ENCODE assay signal across 24 cellular contexts in the genomic region with DNA sequence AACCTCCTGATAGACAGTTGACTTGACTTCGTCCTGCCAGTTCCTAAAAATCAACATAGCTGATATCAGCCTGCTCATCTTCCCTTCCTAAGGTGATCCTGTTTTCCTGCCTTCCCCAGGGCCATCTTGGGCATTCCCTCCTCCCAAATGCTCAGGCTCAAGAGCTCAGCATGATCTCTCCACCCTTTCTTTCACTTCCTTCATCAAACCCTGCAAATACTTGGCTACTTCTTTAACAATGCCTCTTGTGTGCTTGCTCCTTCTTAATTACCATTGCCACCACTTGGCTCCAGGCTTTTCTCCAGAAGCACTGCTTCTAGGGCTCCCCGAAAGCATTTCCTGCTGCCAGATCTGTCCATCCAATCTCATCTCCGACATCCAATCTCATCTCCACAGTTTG. TPM values are rescaled to one million over a fixed set of nuclear protein-coding genes. Genes with fewer than 3 reads are reported as not detected.
DNase-seq lines count a peak whose midpoint lies in the region; ATAC-seq, FAIRE-seq and TF ChIP-seq lines count a peak whose summit lies in the region.
"Had no signal": no experiment of that assay in that cellular context is flagged by ENCODE, and none has a peak within 500 bp of the region (broad histone marks: within the 10 kb centered on the region; RNA-seq: fewer than 3 reads in every experiment).

No MANE protein-coding gene starts in this region.

- H2BK5ac ChIP-seq in H1 (ENCODE audit: low read depth, low read length) = no peak overlapping the region
- no peak overlapping the region for H2BK5ac ChIP-seq in trophoblast cell (ENCODE audit: low read depth, low read length, poor library complexity)

- CTCF ChIA-PET in H1 (lab: Charles Lee; ENCODE audit: partially characterized antibody) = interaction anchor here (0.6 to 4.7 kb wide), 8 partner anchors 9 to 207 kb away, joined by 3 to 33 read pairs (median 4); a partner anchor contains a TSS

- H3K79me2 ChIP-seq in H1 (ENCODE audit: control insufficient read depth in 1 of 2, insufficient read depth in 2 of 2, low read length in 2 of 2) (no peaks in the 10 kb centered on the region), trophoblast cell (ENCODE audit: control insufficient read depth, insufficient read depth, low read length, poor library complexity) (no peaks in the 10 kb centered on the region)

- H3K4ac ChIP-seq in H1 (replicated peaks; ENCODE audit: insufficient read length, low read depth, low read length) (no peak overlapping the region), trophoblast cell (ENCODE audit: low read depth, low read length) (no peak overlapping the region)

- DNase-seq in ELF-1 (ENCODE audit: low read depth, low spot score) (peak; percentile 46), H7 (peak; percentile 36), H1 (ENCODE audit: low read depth in 1 of 2, low spot score in 2 of 2) (no peak), trophoblast cell (no peak), NCI-H69 (lab: John Stamatoyannopoulos, UW) (no peak)
- DNase-seq: ACHN; BE2C; C1 segment of cervical spinal cord; Caco-2; CD4-positive, CD25-positive, alpha-beta regulatory T cell; CD8-positive, alpha-beta memory T cell; DMS153; DMS79; GF-D8; GM23248; H9 had no signal

- no peak overlapping the region for H4K5ac ChIP-seq in H1 (ENCODE audit: insufficient read length, low read depth, low read length)

- H3K79me1 ChIP-seq in H1 (ENCODE audit: low read depth, low read length) (no peaks in the 10 kb centered on the region), trophoblast cell (ENCODE audit: low read length) (no peaks in the 10 kb centered on the region)

- no peak overlapping the region for H3K4me3 ChIP-seq in H7 (ENCODE audit: insufficient read depth, low read depth, low read length)
- H3K4me3 ChIP-seq in H1 (ENCODE audit: extremely low read depth in 1 of 4, insufficient read depth in 2 of 4, low read depth in 3 of 4, low read length in 4 of 4) = no peak overlapping the region
- no peak overlapping the region for H3K4me3 ChIP-seq in trophoblast cell (ENCODE audit: low read depth, low read length)
- H3K4me3 ChIP-seq: GM23248 had no signal

- H3K18ac ChIP-seq in H1 (ENCODE audit: extremely low read depth, low read length) = peak overlapping the region; percentile 51; the same call in 1 of the 2 replicates
- H3K18ac ChIP-seq in trophoblast cell (ENCODE audit: low read length) = no peak overlapping the region

- H2AFZ ChIP-seq in H1 (ENCODE audit: low read length) (peak overlapping the region; percentile 87; the same call in 1 of the 2 replicates), trophoblast cell (ENCODE audit: insufficient read depth, low read length, poor library complexity) (no peak overlapping the region)
- H2AFZ ChIP-seq: GM23248 had no signal

- H3K9me3 ChIP-seq in H1 (ENCODE audit: insufficient read depth in 2 of 2, low read depth in 1 of 2, low read length in 1 of 2) (no peaks in the 10 kb centered on the region), trophoblast cell (ENCODE audit: insufficient read depth, low read depth, low read length) (no peaks in the 10 kb centered on the region)
- H3K9me3 ChIP-seq: BE2C, Caco-2 had no signal

- no peaks in the 10 kb centered on the region for H3K36me3 ChIP-seq in H7 (replicated peaks; ENCODE audit: control insufficient read depth, insufficient read depth, low read length)
- H3K36me3 ChIP-seq in H1 (ENCODE audit: control insufficient read depth in 2 of 4, insufficient read depth in 4 of 4, low read length in 3 of 4) = no peaks in the 10 kb centered on the region
- H3K36me3 ChIP-seq in trophoblast cell (ENCODE audit: control insufficient read depth in 1 of 2, insufficient read depth in 2 of 2, low read length in 2 of 2) = no peaks in the 10 kb centered on the region
- H3K36me3 ChIP-seq: BE2C had no signal

- H4K12ac ChIP-seq in trophoblast cell (ENCODE audit: low read depth, low read length) = no peak overlapping the region

- no peak for TF ChIP-seq EP300 in H1 (IDR thresholded peaks at IDR 0.05; ENCODE audit: borderline replicate concordance in 1 of 2, low read depth in 2 of 2, low read length in 2 of 2)

- POLR2A ChIA-PET in H1 (lab: Charles Lee; ENCODE audit: partially characterized antibody) = interaction anchor here (2.2 kb wide), 1 partner anchor 19 kb away, joined by 5 read pairs; no protein-coding TSS in a partner anchor

- H3K23ac ChIP-seq in H1 (ENCODE audit: insufficient read length) (no peak overlapping the region), trophoblast cell (ENCODE audit: low read length) (peak overlapping the region; percentile 82)

- H2AK5ac ChIP-seq in H1 (ENCODE audit: low read depth, low read length) = no peak overlapping the region
- H2AK5ac ChIP-seq in trophoblast cell (ENCODE audit: low read length) = no peak overlapping the region

- H3K9ac ChIP-seq in H1 (replicated peaks in 1 of 4; ENCODE audit: extremely low read depth in 1 of 4, low read depth in 3 of 4, low read length in 3 of 4) = no peak overlapping the region
- no peak overlapping the region for H3K9ac ChIP-seq in trophoblast cell (ENCODE audit: low read length)
- H3K9ac ChIP-seq: GM23248, KMS-11 had no signal

- TF ChIP-seq CTCF in H1 (IDR thresholded peaks at IDR 0.05; ENCODE audit: control extremely low read depth in 1 of 3, insufficient read depth in 1 of 3, low read depth in 1 of 3, low read length in 3 of 3) = no peak

- no peak for ATAC-seq in GM18520 (IDR thresholded peaks at IDR 0.05; ENCODE audit: unreplicated experiment)
- ATAC-seq in HG03442 (IDR thresholded peaks at IDR 0.05; ENCODE audit: unreplicated experiment) = no peak

- H3K27me3 ChIP-seq in H7 (ENCODE audit: control insufficient read depth, insufficient read depth, low read length) (no peaks in the 10 kb centered on the region), H1 (replicated peaks in 1 of 4; ENCODE audit: control insufficient read depth in 3 of 4, extremely low read depth in 1 of 4, insufficient read depth in 3 of 4, low read length in 3 of 4) (no peaks in the 10 kb centered on the region; a peak in 1 of 7 replicates), trophoblast cell (ENCODE audit: insufficient read depth, low read length) (no peaks in the 10 kb centered on the region)

- H3K27ac ChIP-seq in H1 (ENCODE audit: low read depth, low read length) (no peak overlapping the region), trophoblast cell (ENCODE audit: low read depth, low read length) (no peak overlapping the region)
- H3K27ac ChIP-seq: GM23248, HL-60, KMS-11 had no signal

- 87% methylated on average over 3 of the region's 3 CpGs; no CpG with 5 or more reads in 1 of the 2 experiments for WGBS in H1 (ENCODE audit: extremely low coverage in 1 of 2, insufficient coverage in 1 of 2, insufficient read length in 1 of 2, insufficient replicate concordance in 2 of 2, low coverage in 1 of 2, low lambda C conversion rate in 2 of 2, missing lambda C conversion rate in 1 of 2), 2 experiments
- no CpG with 5 or more reads among the region's 3 CpGs for whole genome bisulfite sequencing in trophoblast cell (ENCODE audit: extremely low coverage, insufficient coverage, insufficient read length)

- H3K4me1 ChIP-seq in H1 (replicated peaks in 1 of 4; ENCODE audit: control insufficient read depth in 3 of 4, insufficient read depth in 4 of 4, low read length in 3 of 4) (peaks cover 0 to 3% (median 1%) of the 10 kb centered on the region in 4 experiments; a peak in 2 of 7 replicates), trophoblast cell (ENCODE audit: control insufficient read depth in 1 of 2, insufficient read depth in 2 of 2, low read length in 2 of 2) (no peaks in the 10 kb centered on the region)
- H3K4me1 ChIP-seq: BE2C, Caco-2 had no signal

- H2BK120ac ChIP-seq in H1 (replicated peaks; ENCODE audit: low read depth, low read length) (no peak overlapping the region), trophoblast cell (ENCODE audit: insufficient read depth, low read length, poor library complexity) (no peak overlapping the region)

- H4K8ac ChIP-seq in H1 (ENCODE audit: extremely low read depth, insufficient read depth, low read length) = no peak overlapping the region
- no peak overlapping the region for H4K8ac ChIP-seq in trophoblast cell (ENCODE audit: low read depth, low read length)

- no peaks in the 10 kb centered on the region for H3K23me2 ChIP-seq in H1 (ENCODE audit: low read depth, low read length)

- H2BK12ac ChIP-seq in H1 (ENCODE audit: low read depth, low read length) (no peak overlapping the region), trophoblast cell (ENCODE audit: low read length) (no peak overlapping the region)

- no peak overlapping the region for H2BK15ac ChIP-seq in H1 (ENCODE audit: low read length)

- H3K4me2 ChIP-seq in H1 (ENCODE audit: insufficient read depth in 1 of 2, low read depth in 2 of 2, low read length in 2 of 2) (peak overlapping the region in 1 of 2 experiments; percentile 44; a peak in 2 of 4 replicates), trophoblast cell (ENCODE audit: low read length) (no peak overlapping the region)
- H3K4me2 ChIP-seq: KMS-11 had no signal

- H2BK20ac ChIP-seq in H1 (ENCODE audit: low read length) = no peak overlapping the region

- H4K20me1 ChIP-seq in H1 (replicated peaks in 1 of 2; ENCODE audit: control insufficient read depth in 1 of 2, insufficient read depth in 2 of 2, low read length in 2 of 2) = no peaks in the 10 kb centered on the region

- no peak overlapping the region for H3K56ac ChIP-seq in H1 (replicated peaks; ENCODE audit: insufficient read length, low read depth, low read length)

- no peak for TF ChIP-seq POLR2A in H1 (IDR thresholded peaks at IDR 0.05; ENCODE audit: control extremely low read depth in 1 of 2, low read depth in 2 of 2, low read length in 2 of 2)

- H3K14ac ChIP-seq in H1 (ENCODE audit: insufficient read length) (no peak overlapping the region), trophoblast cell (ENCODE audit: low read length) (no peak overlapping the region)

- FAIRE-seq in H1 (lab: Jason Lieb, UNC) = no peak
- FAIRE-seq: A204.1, GM19239 had no signal

- TF ChIP-seq RAD21 in H1 (IDR thresholded peaks at IDR 0.05 in 1 of 2, conservative IDR thresholded peaks at IDR 0.05 in 1 of 2; ENCODE audit: low read depth in 2 of 2, low read length in 2 of 2) = no peak

- H4K91ac ChIP-seq in H1 (replicated peaks; ENCODE audit: insufficient read length, low read length) (no peak overlapping the region), trophoblast cell (ENCODE audit: low read depth, low read length) (no peak overlapping the region)

RNA-seq across cellular contexts. Expression of a gene that starts 7.3 kb away (rescaled TPM):
- 0.52 and 5.0 TPM in 2 replicates for total RNA-seq in H7 (2014; rRNA removed; shearing (Covaris generic))
- 0.95 and 1.6 TPM in 2 replicates for total RNA-seq in H1 (2021; fragmentation: NEBNext Ultra II Directional; extraction: Animal tissue kit (Norgen Biotek cat#: 25700))
- polyA plus RNA-seq in H1 (2011; rRNA removed) = 0.45 and 0.78 TPM in 2 replicates
- polyA plus RNA-seq in H1 (2011; cell fraction: cytosol; rRNA removed) = 1.2 TPM
- 1.1 TPM for polyA plus RNA-seq in H1 (2011; cell fraction: nucleus; rRNA removed)
- polyA plus RNA-seq in H1 (2012, experiment 1 of 2) = 0.25 to 1.3 TPM (median 0.77 TPM) in 4 replicates
- 0.38 TPM for polyA plus RNA-seq in H1 (2012, experiment 2 of 2)
- polyA plus RNA-seq in H1 (2013, experiment 1 of 2) = 1.2 TPM
- 1.1 TPM for polyA plus RNA-seq in H1 (2013, experiment 2 of 2)
- 0.20 and 1.1 TPM in 2 replicates for polyA minus RNA-seq in H1 (2011; rRNA and poly(A)+ RNA removed)
- not detected for polyA minus RNA-seq in H1 (2011; cell fraction: cytosol; rRNA and poly(A)+ RNA removed)
- polyA minus RNA-seq in H1 (2011; cell fraction: nucleus; rRNA and poly(A)+ RNA removed) = 1.4 TPM
- polyA plus RNA-seq in trophoblast cell (2013) = 1.7 and 1.9 TPM in 2 replicates
- polyA plus RNA-seq: GM23248 had no signal

RNA-seq across cellular contexts. Expression of a gene that starts 12.7 kb away (rescaled TPM):
- total RNA-seq in H7 (2014; rRNA removed; shearing (Covaris generic)) = 180 and 210 TPM in 2 replicates
- 154 and 159 TPM in 2 replicates for total RNA-seq in H1 (2021; fragmentation: NEBNext Ultra II Directional; extraction: Animal tissue kit (Norgen Biotek cat#: 25700))
- polyA plus RNA-seq in H1 (2011; rRNA removed) = 579 and 614 TPM in 2 replicates
- polyA plus RNA-seq in H1 (2011; cell fraction: cytosol; rRNA removed) = 391 TPM
- polyA plus RNA-seq in H1 (2011; cell fraction: nucleus; rRNA removed) = 278 TPM
- 185 to 246 TPM (median 218 TPM) in 4 replicates for polyA plus RNA-seq in H1 (2012, experiment 1 of 2)
- polyA plus RNA-seq in H1 (2012, experiment 2 of 2) = 258 TPM
- 109 TPM for polyA plus RNA-seq in H1 (2013, experiment 1 of 2)
- polyA plus RNA-seq in H1 (2013, experiment 2 of 2) = 113 TPM
- 72.4 and 83.6 TPM in 2 replicates for polyA minus RNA-seq in H1 (2011; rRNA and poly(A)+ RNA removed)
- 73.8 TPM for polyA minus RNA-seq in H1 (2011; cell fraction: cytosol; rRNA and poly(A)+ RNA removed)
- 70.7 TPM for polyA minus RNA-seq in H1 (2011; cell fraction: nucleus; rRNA and poly(A)+ RNA removed)
- 131 and 139 TPM in 2 replicates for polyA plus RNA-seq in trophoblast cell (2013)

RNA-seq across cellular contexts. Expression of a gene that starts 15.5 kb away (rescaled TPM):
- total RNA-seq in H7 (2014; rRNA removed; shearing (Covaris generic)) = 8.9 and 9.6 TPM in 2 replicates
- total RNA-seq in H1 (2021; fragmentation: NEBNext Ultra II Directional; extraction: Animal tissue kit (Norgen Biotek cat#: 25700)) = 14.7 and 15.0 TPM in 2 replicates
- polyA plus RNA-seq in H1 (2011; rRNA removed) = 3.3 and 4.6 TPM in 2 replicates
- polyA plus RNA-seq in H1 (2011; cell fraction: cytosol; rRNA removed) = 6.0 TPM
- 4.3 TPM for polyA plus RNA-seq in H1 (2011; cell fraction: nucleus; rRNA removed)
- 10.9 to 11.3 TPM (median 11.0 TPM) in 4 replicates for polyA plus RNA-seq in H1 (2012, experiment 1 of 2)
- 2.1 TPM for polyA plus RNA-seq in H1 (2012, experiment 2 of 2)
- 5.6 TPM for polyA plus RNA-seq in H1 (2013, experiment 1 of 2)
- polyA plus RNA-seq in H1 (2013, experiment 2 of 2) = 5.4 TPM
- polyA minus RNA-seq in H1 (2011; rRNA and poly(A)+ RNA removed) = 9.9 and 13.4 TPM in 2 replicates
- polyA minus RNA-seq in H1 (2011; cell fraction: cytosol; rRNA and poly(A)+ RNA removed) = 8.1 TPM
- 8.7 TPM for polyA minus RNA-seq in H1 (2011; cell fraction: nucleus; rRNA and poly(A)+ RNA removed)
- polyA plus RNA-seq in trophoblast cell (2013) = 9.0 TPM in 2 replicates

RNA-seq across cellular contexts. Expression of a gene that starts 17.1 kb away (rescaled TPM):
- total RNA-seq in H7 (2014; rRNA removed; shearing (Covaris generic)) = 0.07 TPM in 1 of 2 replicates, not detected in the other
- total RNA-seq in H1 (2021; fragmentation: NEBNext Ultra II Directional; extraction: Animal tissue kit (Norgen Biotek cat#: 25700)) = not detected in 2 replicates
- polyA plus RNA-seq in H1 (2011; rRNA removed) = 0.11 and 0.20 TPM in 2 replicates
- 0.08 TPM for polyA plus RNA-seq in H1 (2011; cell fraction: cytosol; rRNA removed)
- polyA plus RNA-seq in H1 (2011; cell fraction: nucleus; rRNA removed) = 0.43 TPM
- 0.17 TPM in 1 of 4 replicates, not detected in the others for polyA plus RNA-seq in H1 (2012, experiment 1 of 2)
- not detected for polyA plus RNA-seq in H1 (2012, experiment 2 of 2)
- polyA plus RNA-seq in H1 (2013, experiment 1 of 2) = 0.08 TPM
- 0.04 TPM for polyA plus RNA-seq in H1 (2013, experiment 2 of 2)
- polyA minus RNA-seq in H1 (2011; rRNA and poly(A)+ RNA removed) = not detected in 2 replicates
- polyA minus RNA-seq in H1 (2011; cell fraction: cytosol; rRNA and poly(A)+ RNA removed) = not detected
- polyA minus RNA-seq in H1 (2011; cell fraction: nucleus; rRNA and poly(A)+ RNA removed) = not detected
- polyA plus RNA-seq in trophoblast cell (2013) = 0.03 TPM in 1 of 2 replicates, not detected in the other
- total RNA-seq: Caco-2; CD4-positive, CD25-positive, alpha-beta regulatory T cell; CD8-positive, alpha-beta memory T cell; Daoy; GM23248; H9; HT1080 had no signal
- polyA plus RNA-seq: CD4-positive, CD25-positive, alpha-beta regulatory T cell; CD8-positive, alpha-beta memory T cell; GM23248 had no signal

RNA-seq across cellular contexts. Expression of a gene that starts 51.1 kb away (rescaled TPM):
- 196 and 205 TPM in 2 replicates for total RNA-seq in H7 (2014; rRNA removed; shearing (Covaris generic))
- total RNA-seq in H1 (2021; fragmentation: NEBNext Ultra II Directional; extraction: Animal tissue kit (Norgen Biotek cat#: 25700)) = 259 and 290 TPM in 2 replicates
- polyA plus RNA-seq in H1 (2011; rRNA removed) = 122 and 133 TPM in 2 replicates
- polyA plus RNA-seq in H1 (2011; cell fraction: cytosol; rRNA removed) = 170 TPM
- polyA plus RNA-seq in H1 (2011; cell fraction: nucleus; rRNA removed) = 194 TPM
- 233 to 246 TPM (median 241 TPM) in 4 replicates for polyA plus RNA-seq in H1 (2012, experiment 1 of 2)
- 194 TPM for polyA plus RNA-seq in H1 (2012, experiment 2 of 2)
- 168 TPM for polyA plus RNA-seq in H1 (2013, experiment 1 of 2)
- polyA plus RNA-seq in H1 (2013, experiment 2 of 2) = 154 TPM
- polyA minus RNA-seq in H1 (2011; rRNA and poly(A)+ RNA removed) = 300 and 346 TPM in 2 replicates
- polyA minus RNA-seq in H1 (2011; cell fraction: cytosol; rRNA and poly(A)+ RNA removed) = 213 TPM
- polyA minus RNA-seq in H1 (2011; cell fraction: nucleus; rRNA and poly(A)+ RNA removed) = 290 TPM
- 183 TPM in 2 replicates for polyA plus RNA-seq in trophoblast cell (2013)

Comparison
In these comparisons a context has a peak if more than half of its experiments do, and no peak if none do; other contexts are left out.
1. DNase-seq: peak in ELF-1 (single experiment) and H7 (single experiment); none in H1 (0 of 2), trophoblast cell (0 of 2) and NCI-H69 (single experiment).